In the genomic region with DNA sequence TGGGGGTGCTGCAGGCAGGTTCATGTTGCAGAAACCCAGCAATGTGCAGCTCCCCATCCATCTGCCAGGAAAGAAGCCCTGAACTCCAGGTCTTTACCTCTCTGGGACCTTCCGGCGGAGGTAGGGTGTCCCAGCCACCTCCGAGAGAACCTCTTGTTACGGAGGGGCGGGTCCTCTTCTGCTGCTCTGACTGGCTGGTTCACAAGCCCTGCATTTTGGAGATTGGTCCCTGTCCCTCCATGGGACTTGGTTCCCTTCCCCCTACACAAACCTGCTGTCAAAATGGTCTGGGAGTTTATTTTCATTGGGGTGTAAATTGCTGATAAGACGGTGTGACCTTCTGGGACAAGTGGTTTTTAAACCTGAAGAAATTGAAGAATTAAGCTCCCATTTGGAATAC, we compare ENCODE assay signal across 11 cellular contexts. TPM values are rescaled to one million over a fixed set of nuclear protein-coding genes. Genes with fewer than 3 reads are reported as not detected.
DNase-seq lines count a peak whose midpoint lies in the region; ATAC-seq and TF ChIP-seq lines count a peak whose summit lies in the region.
"Had no signal": no experiment of that assay in that cellular context is flagged by ENCODE, and none has a peak within 500 bp of the region (broad histone marks: within the 10 kb centered on the region; RNA-seq: fewer than 3 reads in every experiment).

No MANE protein-coding gene starts in this region.

- H3K4me3 ChIP-seq in suprapubic skin, result no peak overlapping the region
- no peak overlapping the region for H3K4me3 ChIP-seq in HAP-1

- CTCF ChIA-PET in activated CD4-positive, alpha-beta T cell treated with anti-CD3 and anti-CD28 coated beads for 36 hours (lab: Charles Lee), result interaction anchor here (0.5 to 1.3 kb wide), 4 partner anchors 11 to 290 kb away, joined by 3 to 5 read pairs (median 3); no protein-coding TSS in a partner anchor
- CTCF ChIA-PET in RWPE1 (lab: Yijun Ruan, JAX), result no interaction called here

- no peak for TF ChIP-seq POLR2A in suprapubic skin (IDR thresholded peaks at IDR 0.05)

- no peak overlapping the region for H3K4me3 Mint-ChIP-seq in activated CD4-positive, alpha-beta T cell treated with anti-CD3 and anti-CD28 coated beads for 36 hours

- TF ChIP-seq EP300 in suprapubic skin (IDR thresholded peaks at IDR 0.05), result no peak

- DNase-seq in activated CD4-positive, alpha-beta T cell treated with anti-CD3 and anti-CD28 coated beads for 36 hours, result no peak
- DNase-seq in activated CD4-positive, alpha-beta T cell treated with anti-CD3 and anti-CD28 coated beads for 1 hour, result no peak
- no peak for DNase-seq in RWPE1 (ENCODE audit: low spot score)
- DNase-seq in foreskin keratinocyte, result no peak
- no peak for DNase-seq in suprapubic skin (ENCODE audit: low spot score in 2 of 2)
- DNase-seq in HAP-1 (ENCODE audit: low spot score in 2 of 2), result no peak
- DNase-seq: activated T-cell treated with anti-CD3 and anti-CD28 coated beads, Interleukin-2, amount 50 U/mL, for 1 hour; NCI-H1436 treated with DMSO at 0.1 percent for 48 hours; NCI-H748 treated with DMSO at 0.1 percent for 48 hours had no signal

- POLR2A ChIA-PET in activated CD4-positive, alpha-beta T cell treated with anti-CD3 and anti-CD28 coated beads for 36 hours (lab: Charles Lee), result no interaction called here
- POLR2A ChIA-PET in RWPE1 (lab: Yijun Ruan, JAX; ENCODE audit: low non-redundant PET), result no interaction called here

- TF ChIP-seq CTCF in RWPE1 (conservative IDR thresholded peaks at IDR 0.05; ENCODE audit: low read depth) (no peak), foreskin keratinocyte (conservative IDR thresholded peaks at IDR 0.05) (no peak), suprapubic skin (IDR thresholded peaks at IDR 0.05) (no peak)

- intact Hi-C loops in activated CD4-positive, alpha-beta T cell treated with anti-CD3 and anti-CD28 coated beads for 36 hours (cut with DNase I, micrococcal nuclease), result loop anchor here in 1 of 2 experiments (1.0 kb wide), 1 partner anchor 8 kb away; the partner anchor contains the start of gene CELSR2

- H3K27me3 ChIP-seq in foreskin keratinocyte (no peaks in the 10 kb centered on the region), suprapubic skin (no peaks in the 10 kb centered on the region), HAP-1 (ENCODE audit: low read depth) (no peaks in the 10 kb centered on the region)

- H3K4me1 ChIP-seq in foreskin keratinocyte (peaks cover 8% of the 10 kb centered on the region), suprapubic skin (peaks cover 40% of the 10 kb centered on the region), HAP-1 (peaks cover 5% of the 10 kb centered on the region; the same call in 1 of the 2 replicates)

- H3K9me3 Mint-ChIP-seq in activated CD4-positive, alpha-beta T cell treated with anti-CD3 and anti-CD28 coated beads for 36 hours (ENCODE audit: low read depth), result no peaks in the 10 kb centered on the region

- no peak overlapping the region for H3K27ac Mint-ChIP-seq in activated CD4-positive, alpha-beta T cell treated with anti-CD3 and anti-CD28 coated beads for 36 hours

- peaks cover 2% of the 10 kb centered on the region for H3K27me3 Mint-ChIP-seq in activated CD4-positive, alpha-beta T cell treated with anti-CD3 and anti-CD28 coated beads for 36 hours

- in situ Hi-C loops in HAP-1 (cut with MboI; ENCODE audit: low sequenced_read_pairs), result no loop called here

- H3K4me1 Mint-ChIP-seq in activated CD4-positive, alpha-beta T cell treated with anti-CD3 and anti-CD28 coated beads for 36 hours, result peaks cover 13% of the 10 kb centered on the region

- ATAC-seq in activated CD4-positive, alpha-beta T cell treated with anti-CD3 and anti-CD28 coated beads for 36 hours, result peak; percentile 17
- ATAC-seq in foreskin keratinocyte, result no peak
- no peak for ATAC-seq in HG02870 (IDR thresholded peaks at IDR 0.05; ENCODE audit: unreplicated experiment)
- ATAC-seq in GM18870 (IDR thresholded peaks at IDR 0.05; ENCODE audit: unreplicated experiment), result no peak

- no peaks in the 10 kb centered on the region for H3K9me3 ChIP-seq in suprapubic skin
- H3K9me3 ChIP-seq in HAP-1, result no peaks in the 10 kb centered on the region

- peaks cover 17% of the 10 kb centered on the region for H3K36me3 Mint-ChIP-seq in activated CD4-positive, alpha-beta T cell treated with anti-CD3 and anti-CD28 coated beads for 36 hours (ENCODE audit: low read depth)

- WGBS in suprapubic skin, result 44% methylated on average over 6 of the region's 6 CpGs

- H3K36me3 ChIP-seq in suprapubic skin (peaks cover 31% of the 10 kb centered on the region), HAP-1 (replicated peaks) (peaks cover 35% of the 10 kb centered on the region)

- H3K27ac ChIP-seq in RWPE1, result peak overlapping the region; percentile 98
- peak overlapping the region; percentile 98 for H3K27ac ChIP-seq in foreskin keratinocyte
- H3K27ac ChIP-seq in suprapubic skin, result peak overlapping the region; percentile 87

RNA-seq across cellular contexts. Expression of gene CELSR2, which starts 8.0 kb away (rescaled TPM):
- 1 to 10 TPM; 1.9 to 2.0 TPM for total RNA-seq in activated CD4-positive, alpha-beta T cell treated with anti-CD3 and anti-CD28 coated beads for 36 hours
- 14.1 and 16.0 TPM in 2 replicates for total RNA-seq in foreskin keratinocyte
- 7.9 and 8.1 TPM in 2 replicates for polyA plus RNA-seq in foreskin keratinocyte
- 100 to 1,000 TPM; 106 to 145 (median 129) TPM for total RNA-seq in suprapubic skin

RNA-seq across cellular contexts. Expression of gene SARS1, which starts 27.6 kb away (rescaled TPM):
- total RNA-seq in activated CD4-positive, alpha-beta T cell treated with anti-CD3 and anti-CD28 coated beads for 36 hours, result 100 to 1,000 TPM; 224 to 240 TPM
- total RNA-seq in foreskin keratinocyte (225 and 279 TPM in 2 replicates), suprapubic skin (100 to 1,000 TPM; 144 to 169 (median 160) TPM)
- polyA plus RNA-seq in foreskin keratinocyte, result 189 and 238 TPM in 2 replicates

RNA-seq across cellular contexts. Expression of gene PSRC1, which starts 41.6 kb away (rescaled TPM):
- total RNA-seq in activated CD4-positive, alpha-beta T cell treated with anti-CD3 and anti-CD28 coated beads for 36 hours, result 10 to 100 TPM; 17.6 to 18.4 TPM
- total RNA-seq in foreskin keratinocyte (26.6 and 33.5 TPM in 2 replicates), suprapubic skin (1 to 10 TPM; 1.9 to 6.8 (median 3.7) TPM)
- polyA plus RNA-seq in foreskin keratinocyte, result 24.0 and 33.7 TPM in 2 replicates
